Comparison of ENCODE assay signal across 26 cellular contexts in genomic region chr13:85441975-85442374, GRCh38.
"Had no signal": no experiment of that assay in that cellular context is flagged by ENCODE, and none has a peak within 500 bp of the region (broad histone marks: within the 10 kb centered on the region; RNA-seq: fewer than 3 reads in every experiment).

No MANE protein-coding gene starts in this region.

- H3K4me3 ChIP-seq: coronary artery, dorsolateral prefrontal cortex, gastrocnemius medialis, heart left ventricle had no signal

- DNase-seq: activated B cell treated with CpG ODN at 0.5 μM for 24 hours; activated CD4-positive, alpha-beta T cell treated with anti-CD3 and anti-CD28 coated beads for 48 hours; activated CD4-positive, alpha-beta T cell treated with anti-CD3 and anti-CD28 coated beads, Interleukin-2, amount 50 U/mL, for 1 hour; activated CD4-positive, alpha-beta T cell treated with anti-CD3 and anti-CD28 coated beads, Interleukin-2, amount 50 U/mL, for 48 hours; activated CD8-positive, alpha-beta memory T cell treated with anti-CD3 and anti-CD28 coated beads for 24 hours; activated CD8-positive, alpha-beta T cell treated with anti-CD3 and anti-CD28 coated beads for 36 hours; activated effector memory CD4-positive, alpha-beta T cell treated with Interleukin-2 at 50 U/mL for 16 hours; activated gamma-delta T cell treated with Interleukin-2 at 50 U/mL for 16 hours; activated naive CD4-positive, alpha-beta T cell treated with anti-CD3 and anti-CD28 coated beads, Interleukin-2, amount 50 U/mL, for 16 hours; activated naive CD4-positive, alpha-beta T cell treated with Interleukin-2 at 50 U/mL for 16 hours; activated T-cell treated with anti-CD3 and anti-CD28 coated beads, Interleukin-2, amount 50 U/mL, for 4 hours; amniotic stem cell; anterior cingulate cortex; brain microvascular endothelial cell; dorsolateral prefrontal cortex; effector memory CD4-positive, alpha-beta T cell; endodermal cell; foreskin fibroblast; gastrocnemius medialis; glutamatergic neuron; heart left ventricle; T1000; WERI-Rb-1 had no signal

- H3K27ac ChIP-seq: brain microvascular endothelial cell, coronary artery, dorsolateral prefrontal cortex, gastrocnemius medialis, heart left ventricle, WERI-Rb-1 had no signal

- H3K27me3 ChIP-seq: brain microvascular endothelial cell, gastrocnemius medialis, heart left ventricle had no signal

- H3K4me1 ChIP-seq: gastrocnemius medialis, heart left ventricle had no signal

- H3K9me3 ChIP-seq: gastrocnemius medialis had no signal

- H3K36me3 ChIP-seq: brain microvascular endothelial cell, gastrocnemius medialis, heart left ventricle, WERI-Rb-1 had no signal

- FAIRE-seq: astrocyte, bronchial epithelial cell had no signal
